ENCODE assay signal across 8 cellular contexts in the genomic region with DNA sequence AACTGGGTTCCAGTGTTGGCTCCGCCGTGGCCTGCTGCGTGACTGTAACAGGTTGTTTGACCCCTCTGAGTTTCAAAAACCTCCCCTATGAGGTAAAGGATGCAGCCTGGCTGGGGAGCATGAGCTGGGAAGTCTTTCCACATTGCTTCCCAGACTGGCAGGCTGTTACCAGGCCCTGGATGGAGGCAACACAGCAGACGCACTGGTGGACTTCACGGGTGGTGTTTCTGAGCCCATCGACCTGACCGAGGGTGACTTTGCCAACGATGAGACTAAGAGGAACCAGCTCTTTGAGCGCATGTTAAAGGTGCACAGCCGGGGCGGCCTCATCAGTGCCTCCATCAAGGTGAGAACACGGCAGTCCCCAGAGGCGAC. TPM values are rescaled to one million over a fixed set of nuclear protein-coding genes. Genes with fewer than 3 reads are reported as not detected.
"Had no signal": no experiment of that assay in that cellular context is flagged by ENCODE, and none has a peak within 500 bp of the region (broad histone marks: within the 10 kb centered on the region; RNA-seq: fewer than 3 reads in every experiment).

No MANE protein-coding gene starts in this region.

- H3K36me3 Mint-ChIP-seq: IgD-negative memory B cell had no signal

- H3K4me1 Mint-ChIP-seq: IgD-negative memory B cell had no signal

- H3K36me3 ChIP-seq: HAP-1 had no signal

- H3K4me3 ChIP-seq: GM23248, HAP-1 had no signal

- H3K27ac ChIP-seq: GM23248, HL-60 had no signal

- H3K9me3 Mint-ChIP-seq: HFFc6, IgD-negative memory B cell had no signal

- H3K27ac Mint-ChIP-seq: IgD-negative memory B cell had no signal

- H3K9me3 ChIP-seq: HAP-1 had no signal

- H3K9ac ChIP-seq: GM23248 had no signal

- H3K4me1 ChIP-seq: HAP-1 had no signal

- DNase-seq: GOT3 had no signal

- H3K4me3 Mint-ChIP-seq: HFFc6 had no signal

- H2AFZ ChIP-seq: GM23248 had no signal

RNA-seq across cellular contexts. Expression of gene OMP, which starts 11.4 kb away (rescaled TPM):
- total RNA-seq: GM23248, H4, H7 had no signal
- polyA plus RNA-seq: GM23248, IgD-negative memory B cell had no signal

RNA-seq across cellular contexts. Expression of gene MYO7A, which starts 14.0 kb away (rescaled TPM):
- total RNA-seq: GM23248 had no signal
- polyA plus RNA-seq: GM23248, IgD-negative memory B cell had no signal
